Comparison of ENCODE assay signal across 8 cellular contexts in genomic region chr1:8169364-8170058, GRCh38.
DNase-seq lines count a peak whose midpoint lies in the region; ATAC-seq and TF ChIP-seq lines count a peak whose summit lies in the region.

No MANE protein-coding gene starts in this region.

- TF ChIP-seq POLR2A in vagina (IDR thresholded peaks at IDR 0.05): peak in 1 of 2 donors; percentile 2

- H3K4me1 ChIP-seq in vagina: peaks cover 26% of the 10 kb centered on the region

- peak; percentile 93 for DNase-seq in DMS 273 (lab: John Stamatoyannopoulos, UW; ENCODE audit: unreplicated experiment)
- peak; percentile 95 for DNase-seq in NCI-H2029 (lab: John Stamatoyannopoulos, UW)
- DNase-seq in activated CD4-positive, alpha-beta T cell treated with anti-CD3 and anti-CD28 coated beads, Interleukin-2, amount 50 U/mL, for 1 hour: peak; percentile 30
- peak; percentile 64 for DNase-seq in natural killer cell treated with Interleukin-12 subunit alpha and Interleukin-12 subunit beta and Interleukin-15 and Interleukin-18, amount 100 ng/mL, for 72 hours (ENCODE audit: low spot score)
- DNase-seq in vagina (ENCODE audit: extremely low spot score in 2 of 2): no peak

- ATAC-seq in GM21786 (IDR thresholded peaks at IDR 0.05; ENCODE audit: unreplicated experiment) (peak; percentile 67), esophagus mucosa (peak; percentile 79), GM19351 (IDR thresholded peaks at IDR 0.05; ENCODE audit: unreplicated experiment) (no peak)
- peak; percentile 78 to 84 for ATAC-seq in natural killer cell treated with Interleukin-12 subunit alpha and Interleukin-12 subunit beta and Interleukin-15 and Interleukin-18, amount 100 ng/mL, for 72 hours

- intact Hi-C loops in vagina (cut with DNase I): no loop called here

- H3K27ac ChIP-seq in vagina: peak overlapping the region; percentile 86

- H3K9me3 Mint-ChIP-seq in natural killer cell treated with Interleukin-12 subunit alpha and Interleukin-12 subunit beta and Interleukin-15 and Interleukin-18, amount 100 ng/mL, for 72 hours: no peaks in the 10 kb centered on the region

- peaks cover 18 to 27% of the 10 kb centered on the region in 2 donors for H3K4me1 Mint-ChIP-seq in natural killer cell treated with Interleukin-12 subunit alpha and Interleukin-12 subunit beta and Interleukin-15 and Interleukin-18, amount 100 ng/mL, for 72 hours (ENCODE audit: low read depth in 2 of 2)

- no peaks in the 10 kb centered on the region for H3K27me3 ChIP-seq in vagina

- no peaks in the 10 kb centered on the region for H3K9me3 ChIP-seq in vagina

- H3K36me3 Mint-ChIP-seq in natural killer cell treated with Interleukin-12 subunit alpha and Interleukin-12 subunit beta and Interleukin-15 and Interleukin-18, amount 100 ng/mL, for 72 hours: no peaks in the 10 kb centered on the region

- no peaks in the 10 kb centered on the region for H3K27me3 Mint-ChIP-seq in natural killer cell treated with Interleukin-12 subunit alpha and Interleukin-12 subunit beta and Interleukin-15 and Interleukin-18, amount 100 ng/mL, for 72 hours

- H3K4me3 ChIP-seq in vagina: no peak overlapping the region

- no peaks in the 10 kb centered on the region for H3K36me3 ChIP-seq in vagina

- peak overlapping the region; percentile 70 for H3K4me3 Mint-ChIP-seq in natural killer cell treated with Interleukin-12 subunit alpha and Interleukin-12 subunit beta and Interleukin-15 and Interleukin-18, amount 100 ng/mL, for 72 hours

- no peak for TF ChIP-seq CTCF in vagina (IDR thresholded peaks at IDR 0.05)

- H3K27ac Mint-ChIP-seq in natural killer cell treated with Interleukin-12 subunit alpha and Interleukin-12 subunit beta and Interleukin-15 and Interleukin-18, amount 100 ng/mL, for 72 hours: peak overlapping the region; percentile 87 to 97

Comparison
In these comparisons a context has a peak if more than half of its experiments do, and no peak if none do; other contexts are left out.
1. DNase-seq: peak in DMS 273 (single experiment), NCI-H2029 (single experiment), activated CD4-positive, alpha-beta T cell treated with anti-CD3 and anti-CD28 coated beads, Interleukin-2, amount 50 U/mL, for 1 hour (single experiment) and natural killer cell treated with Interleukin-12 subunit alpha and Interleukin-12 subunit beta and Interleukin-15 and Interleukin-18, amount 100 ng/mL, for 72 hours (single experiment); none in vagina (0 of 2).